ENCODE assay signal across 14 cellular contexts in the genomic region with DNA sequence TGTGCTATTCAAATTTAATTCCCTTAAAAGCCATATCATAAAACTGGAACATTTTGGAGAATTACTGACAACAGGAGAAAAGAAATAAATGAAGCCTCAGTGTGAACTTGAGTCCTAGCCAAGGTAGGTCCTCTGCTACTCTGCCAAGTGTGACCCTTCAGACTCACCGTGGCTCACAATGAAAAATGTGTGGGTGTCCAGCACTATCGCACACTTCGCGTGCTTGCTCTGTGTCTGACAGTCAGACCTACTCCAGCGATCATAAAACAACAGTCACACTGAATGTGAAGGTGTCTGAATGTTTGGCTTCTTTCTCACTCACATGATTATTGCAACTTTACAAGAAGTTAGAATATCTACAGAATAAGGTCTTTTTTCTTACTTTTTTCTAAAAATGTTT.
DNase-seq lines count a peak whose midpoint lies in the region; ATAC-seq, FAIRE-seq and TF ChIP-seq lines count a peak whose summit lies in the region.
"Had no signal": no experiment of that assay in that cellular context is flagged by ENCODE, and none has a peak within 500 bp of the region (broad histone marks: within the 10 kb centered on the region; RNA-seq: fewer than 3 reads in every experiment).

No MANE protein-coding gene starts in this region.

- 70 to 76% methylated on average over 5 of the region's 5 CpGs for WGBS in upper lobe of left lung, 2 donors

- H3K4me1 ChIP-seq in upper lobe of left lung, result no peaks in the 10 kb centered on the region
- H3K4me1 ChIP-seq in GM23338 (ENCODE audit: insufficient read depth), result no peaks in the 10 kb centered on the region
- H3K4me1 ChIP-seq: gastroesophageal sphincter, left ventricle myocardium inferior had no signal

- H3K9ac ChIP-seq in SK-N-MC (ENCODE audit: insufficient read length), result no peak overlapping the region

- H3K4me2 ChIP-seq in GM23338, result no peak overlapping the region

- no peaks in the 10 kb centered on the region for H3K79me2 ChIP-seq in GM23338 (replicated peaks; ENCODE audit: insufficient read depth)

- no peak overlapping the region for H3K27ac Mint-ChIP-seq in GM23338
- H3K27ac Mint-ChIP-seq: CD4-positive, alpha-beta T cell had no signal

- no peaks in the 10 kb centered on the region for H3K4me1 Mint-ChIP-seq in GM23338

- no peak overlapping the region for H3K4me3 Mint-ChIP-seq in GM23338
- H3K4me3 Mint-ChIP-seq: CD4-positive, alpha-beta T cell had no signal

- 0 out of 2 replicates have a peak, but pooled peaks cover 3% of the 10 kb centered on the region for H4K20me1 ChIP-seq in GM23338 (replicated peaks; ENCODE audit: insufficient read depth)

- H3K36me3 ChIP-seq in SK-N-MC (ENCODE audit: insufficient read depth, low read length), result no peaks in the 10 kb centered on the region
- no peaks in the 10 kb centered on the region for H3K36me3 ChIP-seq in upper lobe of left lung
- no peaks in the 10 kb centered on the region for H3K36me3 ChIP-seq in GM23338 (ENCODE audit: insufficient read depth)
- H3K36me3 ChIP-seq: gastroesophageal sphincter, left ventricle myocardium inferior had no signal

- peak; percentile 76 for FAIRE-seq in GM12892 (lab: Jason Lieb, UNC)

- H3K27ac ChIP-seq in SK-N-MC (peak overlapping the region; percentile 40; the same call in 1 of the 2 replicates), upper lobe of left lung (no peak overlapping the region), GM23338 (ENCODE audit: low read depth) (no peak overlapping the region)
- H3K27ac ChIP-seq: gastroesophageal sphincter, left ventricle myocardium inferior, RWPE1, VCaP had no signal

- no peaks in the 10 kb centered on the region for H3F3A ChIP-seq in GM23338 (replicated peaks; ENCODE audit: low read depth)

- TF ChIP-seq POLR2A in GM12892 (IDR thresholded peaks at IDR 0.05; ENCODE audit: low read depth, low read length) (no peak), upper lobe of left lung (IDR thresholded peaks at IDR 0.05) (no peak)

- H3K27me3 Mint-ChIP-seq in GM23338 (ENCODE audit: insufficient read depth, low read depth, poor library complexity), result peaks cover 2% of the 10 kb centered on the region

- TF ChIP-seq CTCF in upper lobe of left lung (IDR thresholded peaks at IDR 0.05), result no peak
- TF ChIP-seq CTCF in GM23338 (conservative IDR thresholded peaks at IDR 0.05; ENCODE audit: low read depth in 2 of 2), result no peak

- DNase-seq in GM12892 (ENCODE audit: insufficient read length) (no peak), SK-N-MC (ENCODE audit: low read depth, low spot score) (no peak), upper lobe of left lung (no peak), mesenteric fat pad (ENCODE audit: low spot score) (no peak), GM23338 (ENCODE audit: low spot score) (no peak)
- no peak for DNase-seq in activated effector memory CD4-positive, alpha-beta T cell treated with anti-CD3 and anti-CD28 coated beads, Interleukin-2, amount 50 U/mL, for 16 hours
- DNase-seq: CD4-positive, alpha-beta T cell; left ventricle myocardium inferior; NCI-H146 had no signal

- no peaks in the 10 kb centered on the region for H3K36me3 Mint-ChIP-seq in GM23338 (ENCODE audit: low read depth)

- H3K9me3 Mint-ChIP-seq in GM23338, result no peaks in the 10 kb centered on the region; the same call in 1 of the 3 replicates
- H3K9me3 Mint-ChIP-seq: CD4-positive, alpha-beta T cell had no signal

- TF ChIP-seq EP300 in upper lobe of left lung (IDR thresholded peaks at IDR 0.05), result no peak

- ATAC-seq in GM19372 (IDR thresholded peaks at IDR 0.05; ENCODE audit: low read depth, unreplicated experiment) (peak; percentile 82), HG02938 (IDR thresholded peaks at IDR 0.05; ENCODE audit: unreplicated experiment) (peak; percentile 51), upper lobe of left lung (ENCODE audit: low FRiP score in 2 of 2) (no peak), GM23338 (no peak)
- ATAC-seq: gastroesophageal sphincter had no signal

- H3K4me3 ChIP-seq in SK-N-MC (no peak overlapping the region), upper lobe of left lung (no peak overlapping the region), GM23338 (no peak overlapping the region)
- H3K4me3 ChIP-seq: gastroesophageal sphincter, left ventricle myocardium inferior had no signal

- H3K9me2 ChIP-seq in GM23338 (ENCODE audit: insufficient read depth), result no peaks in the 10 kb centered on the region

- H3K27me3 ChIP-seq in upper lobe of left lung (no peaks in the 10 kb centered on the region), GM23338 (ENCODE audit: insufficient read depth) (no peaks in the 10 kb centered on the region)

- H2AFZ ChIP-seq in GM23338, result no peak overlapping the region

- H3K9me3 ChIP-seq in SK-N-MC (ENCODE audit: low read depth, low read length), result no peaks in the 10 kb centered on the region
- H3K9me3 ChIP-seq in upper lobe of left lung, result no peaks in the 10 kb centered on the region
- H3K9me3 ChIP-seq: gastroesophageal sphincter, left ventricle myocardium inferior had no signal

TF ChIP-seq in GM23338, 12 proteins besides CTCF, POLR2A, EP300 and RAD21 (continues in another document):
- TF ChIP-seq STAT1 (IDR thresholded peaks at IDR 0.05; ENCODE audit: unreplicated experiment) (no peak), ZNF331 (CRISPR knock-in tag; IDR thresholded peaks at IDR 0.05; ENCODE audit: low read depth) (no peak), POLR2AphosphoS5 (IDR thresholded peaks at IDR 0.05; ENCODE audit: low read depth) (no peak), JUNB (IDR thresholded peaks at IDR 0.05; ENCODE audit: unreplicated experiment) (no peak), NANOG (IDR thresholded peaks at IDR 0.05; ENCODE audit: borderline replicate concordance) (no peak), CREB1 (CRISPR knock-in tag; IDR thresholded peaks at IDR 0.05; ENCODE audit: low read depth) (no peak), ZNF114 (CRISPR knock-in tag; IDR thresholded peaks at IDR 0.05) (no peak)
- TF ChIP-seq, protein P1, sequence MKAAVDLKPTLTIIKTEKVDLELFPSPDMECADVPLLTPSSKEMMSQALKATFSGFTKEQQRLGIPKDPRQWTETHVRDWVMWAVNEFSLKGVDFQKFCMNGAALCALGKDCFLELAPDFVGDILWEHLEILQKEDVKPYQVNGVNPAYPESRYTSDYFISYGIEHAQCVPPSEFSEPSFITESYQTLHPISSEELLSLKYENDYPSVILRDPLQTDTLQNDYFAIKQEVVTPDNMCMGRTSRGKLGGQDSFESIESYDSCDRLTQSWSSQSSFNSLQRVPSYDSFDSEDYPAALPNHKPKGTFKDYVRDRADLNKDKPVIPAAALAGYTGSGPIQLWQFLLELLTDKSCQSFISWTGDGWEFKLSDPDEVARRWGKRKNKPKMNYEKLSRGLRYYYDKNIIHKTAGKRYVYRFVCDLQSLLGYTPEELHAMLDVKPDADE (IDR thresholded peaks at IDR 0.05), result no peak
- TF ChIP-seq, protein P2, sequence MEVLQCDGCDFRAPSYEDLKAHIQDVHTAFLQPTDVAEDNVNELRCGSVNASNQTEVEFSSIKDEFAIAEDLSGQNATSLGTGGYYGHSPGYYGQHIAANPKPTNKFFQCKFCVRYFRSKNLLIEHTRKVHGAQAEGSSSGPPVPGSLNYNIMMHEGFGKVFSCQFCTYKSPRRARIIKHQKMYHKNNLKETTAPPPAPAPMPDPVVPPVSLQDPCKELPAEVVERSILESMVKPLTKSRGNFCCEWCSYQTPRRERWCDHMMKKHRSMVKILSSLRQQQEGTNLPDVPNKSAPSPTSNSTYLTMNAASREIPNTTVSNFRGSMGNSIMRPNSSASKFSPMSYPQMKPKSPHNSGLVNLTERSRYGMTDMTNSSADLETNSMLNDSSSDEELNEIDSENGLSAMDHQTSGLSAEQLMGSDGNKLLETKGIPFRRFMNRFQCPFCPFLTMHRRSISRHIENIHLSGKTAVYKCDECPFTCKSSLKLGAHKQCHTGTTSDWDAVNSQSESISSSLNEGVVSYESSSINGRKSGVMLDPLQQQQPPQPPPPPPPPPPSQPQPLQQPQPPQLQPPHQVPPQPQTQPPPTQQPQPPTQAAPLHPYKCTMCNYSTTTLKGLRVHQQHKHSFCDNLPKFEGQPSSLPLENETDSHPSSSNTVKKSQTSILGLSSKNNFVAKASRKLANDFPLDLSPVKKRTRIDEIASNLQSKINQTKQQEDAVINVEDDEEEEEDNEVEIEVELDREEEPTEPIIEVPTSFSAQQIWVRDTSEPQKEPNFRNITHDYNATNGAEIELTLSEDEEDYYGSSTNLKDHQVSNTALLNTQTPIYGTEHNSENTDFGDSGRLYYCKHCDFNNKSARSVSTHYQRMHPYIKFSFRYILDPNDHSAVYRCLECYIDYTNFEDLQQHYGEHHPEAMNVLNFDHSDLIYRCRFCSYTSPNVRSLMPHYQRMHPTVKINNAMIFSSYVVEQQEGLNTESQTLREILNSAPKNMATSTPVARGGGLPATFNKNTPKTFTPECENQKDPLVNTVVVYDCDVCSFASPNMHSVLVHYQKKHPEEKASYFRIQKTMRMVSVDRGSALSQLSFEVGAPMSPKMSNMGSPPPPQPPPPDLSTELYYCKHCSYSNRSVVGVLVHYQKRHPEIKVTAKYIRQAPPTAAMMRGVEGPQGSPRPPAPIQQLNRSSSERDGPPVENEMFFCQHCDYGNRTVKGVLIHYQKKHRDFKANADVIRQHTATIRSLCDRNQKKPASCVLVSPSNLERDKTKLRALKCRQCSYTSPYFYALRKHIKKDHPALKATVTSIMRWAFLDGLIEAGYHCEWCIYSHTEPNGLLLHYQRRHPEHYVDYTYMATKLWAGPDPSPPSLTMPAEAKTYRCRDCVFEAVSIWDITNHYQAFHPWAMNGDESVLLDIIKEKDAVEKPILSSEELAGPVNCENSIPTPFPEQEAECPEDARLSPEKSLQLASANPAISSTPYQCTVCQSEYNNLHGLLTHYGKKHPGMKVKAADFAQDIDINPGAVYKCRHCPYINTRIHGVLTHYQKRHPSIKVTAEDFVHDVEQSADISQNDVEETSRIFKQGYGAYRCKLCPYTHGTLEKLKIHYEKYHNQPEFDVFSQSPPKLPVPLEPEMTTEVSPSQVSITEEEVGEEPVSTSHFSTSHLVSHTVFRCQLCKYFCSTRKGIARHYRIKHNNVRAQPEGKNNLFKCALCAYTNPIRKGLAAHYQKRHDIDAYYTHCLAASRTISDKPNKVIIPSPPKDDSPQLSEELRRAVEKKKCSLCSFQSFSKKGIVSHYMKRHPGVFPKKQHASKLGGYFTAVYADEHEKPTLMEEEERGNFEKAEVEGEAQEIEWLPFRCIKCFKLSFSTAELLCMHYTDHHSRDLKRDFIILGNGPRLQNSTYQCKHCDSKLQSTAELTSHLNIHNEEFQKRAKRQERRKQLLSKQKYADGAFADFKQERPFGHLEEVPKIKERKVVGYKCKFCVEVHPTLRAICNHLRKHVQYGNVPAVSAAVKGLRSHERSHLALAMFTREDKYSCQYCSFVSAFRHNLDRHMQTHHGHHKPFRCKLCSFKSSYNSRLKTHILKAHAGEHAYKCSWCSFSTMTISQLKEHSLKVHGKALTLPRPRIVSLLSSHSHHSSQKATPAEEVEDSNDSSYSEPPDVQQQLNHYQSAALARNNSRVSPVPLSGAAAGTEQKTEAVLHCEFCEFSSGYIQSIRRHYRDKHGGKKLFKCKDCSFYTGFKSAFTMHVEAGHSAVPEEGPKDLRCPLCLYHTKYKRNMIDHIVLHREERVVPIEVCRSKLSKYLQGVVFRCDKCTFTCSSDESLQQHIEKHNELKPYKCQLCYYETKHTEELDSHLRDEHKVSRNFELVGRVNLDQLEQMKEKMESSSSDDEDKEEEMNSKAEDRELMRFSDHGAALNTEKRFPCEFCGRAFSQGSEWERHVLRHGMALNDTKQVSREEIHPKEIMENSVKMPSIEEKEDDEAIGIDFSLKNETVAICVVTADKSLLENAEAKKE (CRISPR knock-in tag; IDR thresholded peaks at IDR 0.05), result no peak

Comparison
In these comparisons a context has a peak if more than half of its experiments do, and no peak if none do; other contexts are left out.
1. ATAC-seq: peak in GM19372 (single experiment) and HG02938 (single experiment); none in upper lobe of left lung (0 of 2) and GM23338 (single experiment).